In the genomic region with DNA sequence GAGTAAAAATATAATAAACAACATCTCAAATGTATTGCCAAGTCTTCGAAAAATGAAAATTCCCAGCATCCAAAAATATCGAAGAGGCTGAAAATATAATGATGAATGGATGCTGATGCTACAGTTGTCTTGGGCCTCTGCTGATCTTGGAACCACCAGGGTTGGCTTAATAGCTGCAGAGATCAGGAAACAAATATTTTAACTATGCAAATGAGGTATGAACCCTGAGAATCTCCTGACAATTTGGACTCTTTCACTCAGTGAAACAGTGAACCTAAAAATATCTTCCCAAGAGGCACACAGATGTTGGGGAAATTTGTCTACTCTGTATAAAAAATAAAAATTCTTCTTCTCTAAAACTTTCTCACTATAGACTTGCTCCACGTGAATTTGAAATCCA, we compare ENCODE assay signal across 20 cellular contexts.
DNase-seq lines count a peak whose midpoint lies in the region; ATAC-seq and TF ChIP-seq lines count a peak whose summit lies in the region.
"Had no signal": no experiment of that assay in that cellular context is flagged by ENCODE, and none has a peak within 500 bp of the region (broad histone marks: within the 10 kb centered on the region; RNA-seq: fewer than 3 reads in every experiment).

No MANE protein-coding gene starts in this region.

- H4K5ac ChIP-seq in IMR-90 (ENCODE audit: low read depth, low read length) = no peak overlapping the region

- ATAC-seq in IMR-90 (ENCODE audit: low read depth) = peak; percentile 49
- no peak for ATAC-seq in GM19035 (IDR thresholded peaks at IDR 0.05; ENCODE audit: unreplicated experiment)
- ATAC-seq: GM23338 had no signal

- H3K4me1 ChIP-seq in IMR-90 (ENCODE audit: control insufficient read depth, insufficient read depth, low read length) = no peaks in the 10 kb centered on the region
- no peaks in the 10 kb centered on the region for H3K4me1 ChIP-seq in breast epithelium
- H3K4me1 ChIP-seq: HAP-1, SJSA1 had no signal

- TF ChIP-seq RAD21 in IMR-90 (IDR thresholded peaks at IDR 0.05; ENCODE audit: low read length) = no peak

- no peaks in the 10 kb centered on the region for H3K9me3 ChIP-seq in IMR-90 (ENCODE audit: control insufficient read depth, insufficient read depth, low read length)
- H3K9me3 ChIP-seq in breast epithelium = no peaks in the 10 kb centered on the region
- H3K9me3 ChIP-seq: HAP-1, SJSA1 had no signal

- H2AK5ac ChIP-seq in IMR-90 (ENCODE audit: low read depth, low read length) = no peak overlapping the region

- intact Hi-C loops in IMR-90 (cut with micrococcal nuclease) (loop anchor here (5.0 kb wide), 1 partner anchor 211 kb away; no protein-coding TSS in a partner anchor), breast epithelium (cut with DNase I; ENCODE audit: low total_unique reads) (no loop called here)

- H3K18ac ChIP-seq in IMR-90 (ENCODE audit: low read depth, low read length) = no peak overlapping the region

- TF ChIP-seq CTCF in IMR-90 (conservative IDR thresholded peaks at IDR 0.05; ENCODE audit: low read depth, low read length) (no peak), breast epithelium (IDR thresholded peaks at IDR 0.05) (no peak)

- no peak overlapping the region for H2BK15ac ChIP-seq in IMR-90 (ENCODE audit: low read depth, low read length)

- CTCF ChIA-PET in IMR-90 (lab: Yijun Ruan, JAX) = no interaction called here

- BruUV-seq in IMR-90 (replicated peaks; lab: Mats Ljungman, UMichigan) = no TSS peak

- no peak overlapping the region for H2BK20ac ChIP-seq in IMR-90 (ENCODE audit: low read depth, low read length)

- in situ Hi-C loops in IMR-90 (cut with MboI; ENCODE audit: low sequenced_read_pairs) = no loop called here

- peaks cover 2% of the 10 kb centered on the region; the same call in 1 of the 2 replicates for H3K9me1 ChIP-seq in IMR-90 (ENCODE audit: insufficient read depth, low read length)

- H3K4ac ChIP-seq in IMR-90 (ENCODE audit: low read depth, low read length) = no peak overlapping the region

- no peak overlapping the region for H3K14ac ChIP-seq in IMR-90 (replicated peaks; ENCODE audit: low read depth, low read length)

- dilution Hi-C loops in IMR-90 (cut with HindIII; ENCODE audit: low sequenced_read_pairs, unreplicated experiment) = no loop called here

- H3K4me3 ChIP-seq in IMR-90 (ENCODE audit: insufficient read depth, low read depth, low read length) (no peak overlapping the region), breast epithelium (no peak overlapping the region)
- H3K4me3 ChIP-seq: BLaER1 treated with 17β-estradiol and CSF1 and Interleukin-3, amounts not matched to agents 10 nM and 100 nM; GM23338; HAP-1; SJSA1 had no signal

- H3K27me3 ChIP-seq in IMR-90 (ENCODE audit: control insufficient read depth, insufficient read depth, low read length) = no peaks in the 10 kb centered on the region
- H3K27me3 ChIP-seq in breast epithelium = no peaks in the 10 kb centered on the region
- H3K27me3 ChIP-seq: BLaER1 treated with 17β-estradiol and CSF1 and Interleukin-3, amounts not matched to agents 10 nM and 100 nM; SJSA1 had no signal

- DNase-seq in GM03348 (ENCODE audit: low spot score) (peak; percentile 18), IMR-90 (no peak), myocyte (ENCODE audit: low read depth) (peak; percentile 39), 8988T (no peak), NCI-H69 (lab: John Stamatoyannopoulos, UW) (no peak), breast epithelium (ENCODE audit: low spot score in 2 of 2) (no peak)
- DNase-seq: CD4-positive, alpha-beta T cell; MM.1S; NCI-H2029; NCI-H446; NCI-H526; Right ventricle myocardium superior; RPMI8226; T-helper 1 cell had no signal

- no peaks in the 10 kb centered on the region for H4K20me1 ChIP-seq in IMR-90 (ENCODE audit: insufficient read depth, low read length)
- H4K20me1 ChIP-seq: BLaER1 treated with 17β-estradiol and CSF1 and Interleukin-3, amounts not matched to agents 10 nM and 100 nM had no signal

- no peak for TF ChIP-seq POLR2A in IMR-90 (IDR thresholded peaks at IDR 0.05; ENCODE audit: low read depth, low read length)
- TF ChIP-seq POLR2A in breast epithelium (IDR thresholded peaks at IDR 0.05) = no peak

- H3K23ac ChIP-seq in IMR-90 (ENCODE audit: low read depth, low read length) = no peak overlapping the region

- no peak overlapping the region for H3K4me2 ChIP-seq in IMR-90 (ENCODE audit: low read depth, low read length)
- H3K4me2 ChIP-seq: BLaER1 treated with 17β-estradiol and CSF1 and Interleukin-3, amounts not matched to agents 10 nM and 100 nM; GM23338; KMS-11 had no signal

- H3K9ac ChIP-seq in IMR-90 (ENCODE audit: low read depth, low read length) = no peak overlapping the region
- H3K9ac ChIP-seq: BLaER1 treated with 17β-estradiol and CSF1 and Interleukin-3, amounts not matched to agents 10 nM and 100 nM; KMS-11 had no signal

- no peak overlapping the region for H3K27ac ChIP-seq in IMR-90 (ENCODE audit: insufficient read depth, low read length)
- no peak overlapping the region for H3K27ac ChIP-seq in breast epithelium
- H3K27ac ChIP-seq: BLaER1 treated with 17β-estradiol and CSF1 and Interleukin-3, amounts not matched to agents 10 nM and 100 nM; KMS-11; SJSA1 had no signal

- H2BK120ac ChIP-seq in IMR-90 (ENCODE audit: low read depth, low read length) = no peak overlapping the region

- H2AK9ac ChIP-seq in IMR-90 (replicated peaks; ENCODE audit: low read depth, low read length, poor library complexity) = no peak overlapping the region

- POLR2A ChIA-PET in IMR-90 (lab: Charles Lee; ENCODE audit: unreplicated experiment) = no interaction called here

- no peak overlapping the region for H2BK5ac ChIP-seq in IMR-90 (ENCODE audit: low read depth, low read length, poor library complexity, severe bottlenecking)

- H3K56ac ChIP-seq in IMR-90 (ENCODE audit: extremely low read depth, insufficient read depth, low read length) = no peak overlapping the region

- no CpG with 5 or more reads among the region's 3 CpGs for WGBS in IMR-90 (ENCODE audit: extremely low coverage in 2 of 2, insufficient read length in 1 of 2), 2 experiments

- H3K36me3 ChIP-seq in IMR-90 (ENCODE audit: control insufficient read depth, insufficient read depth, low read length) (no peaks in the 10 kb centered on the region), breast epithelium (no peaks in the 10 kb centered on the region)
- H3K36me3 ChIP-seq: BLaER1 treated with 17β-estradiol and CSF1 and Interleukin-3, amounts not matched to agents 10 nM and 100 nM; HAP-1; SJSA1 had no signal

- H4K8ac ChIP-seq in IMR-90 (ENCODE audit: low read depth in 2 of 2, low read length in 2 of 2) = no peak overlapping the region

- no peak overlapping the region for H2AFZ ChIP-seq in IMR-90 (replicated peaks; ENCODE audit: low read length, poor library complexity)
- H2AFZ ChIP-seq: GM23338 had no signal

- H3K79me1 ChIP-seq in IMR-90 (ENCODE audit: low read depth in 1 of 2, low read length in 2 of 2) = no peaks in the 10 kb centered on the region

- H4K91ac ChIP-seq in IMR-90 (ENCODE audit: insufficient read depth, low read depth, low read length) = no peak overlapping the region

TF ChIP-seq in IMR-90, 13 proteins besides CTCF, POLR2A, EP300 and RAD21:
- TF ChIP-seq SMC3 (IDR thresholded peaks at IDR 0.05; ENCODE audit: low read depth, low read length) (no peak), RFX5 (IDR thresholded peaks at IDR 0.05; ENCODE audit: low read depth, low read length) (no peak), RCOR1 (IDR thresholded peaks at IDR 0.05; ENCODE audit: insufficient replicate concordance, low read length) (no peak), CHD1 (IDR thresholded peaks at IDR 0.05; ENCODE audit: low read depth, low read length) (no peak), FOS (IDR thresholded peaks at IDR 0.05; ENCODE audit: low read depth, low read length) (no peak), MAFK (IDR thresholded peaks at IDR 0.05; ENCODE audit: low read depth, low read length) (no peak), MXI1 (IDR thresholded peaks at IDR 0.05; ENCODE audit: borderline replicate concordance, low read depth, low read length) (no peak), CEBPB (IDR thresholded peaks at IDR 0.05; ENCODE audit: low read depth, low read length) (no peak), BHLHE40 (IDR thresholded peaks at IDR 0.05; ENCODE audit: low read depth, low read length) (no peak), NFE2L2 (IDR thresholded peaks at IDR 0.05; ENCODE audit: low read depth, low read length) (no peak), MAZ (IDR thresholded peaks at IDR 0.05; ENCODE audit: borderline replicate concordance, low read depth, low read length) (no peak)
- TF ChIP-seq, protein P1, sequence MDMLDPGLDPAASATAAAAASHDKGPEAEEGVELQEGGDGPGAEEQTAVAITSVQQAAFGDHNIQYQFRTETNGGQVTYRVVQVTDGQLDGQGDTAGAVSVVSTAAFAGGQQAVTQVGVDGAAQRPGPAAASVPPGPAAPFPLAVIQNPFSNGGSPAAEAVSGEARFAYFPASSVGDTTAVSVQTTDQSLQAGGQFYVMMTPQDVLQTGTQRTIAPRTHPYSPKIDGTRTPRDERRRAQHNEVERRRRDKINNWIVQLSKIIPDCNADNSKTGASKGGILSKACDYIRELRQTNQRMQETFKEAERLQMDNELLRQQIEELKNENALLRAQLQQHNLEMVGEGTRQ (IDR thresholded peaks at IDR 0.05; ENCODE audit: low read depth, low read length) = no peak
- TF ChIP-seq, protein P2, sequence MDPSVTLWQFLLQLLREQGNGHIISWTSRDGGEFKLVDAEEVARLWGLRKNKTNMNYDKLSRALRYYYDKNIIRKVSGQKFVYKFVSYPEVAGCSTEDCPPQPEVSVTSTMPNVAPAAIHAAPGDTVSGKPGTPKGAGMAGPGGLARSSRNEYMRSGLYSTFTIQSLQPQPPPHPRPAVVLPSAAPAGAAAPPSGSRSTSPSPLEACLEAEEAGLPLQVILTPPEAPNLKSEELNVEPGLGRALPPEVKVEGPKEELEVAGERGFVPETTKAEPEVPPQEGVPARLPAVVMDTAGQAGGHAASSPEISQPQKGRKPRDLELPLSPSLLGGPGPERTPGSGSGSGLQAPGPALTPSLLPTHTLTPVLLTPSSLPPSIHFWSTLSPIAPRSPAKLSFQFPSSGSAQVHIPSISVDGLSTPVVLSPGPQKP (IDR thresholded peaks at IDR 0.05; ENCODE audit: borderline replicate concordance, low read depth, low read length) = no peak

Comparison
In these comparisons a context has a peak if more than half of its experiments do, and no peak if none do; other contexts are left out.
1. DNase-seq: peak in GM03348 (single experiment) and myocyte (single experiment); none in IMR-90 (single experiment), 8988T (single experiment), NCI-H69 (single experiment) and breast epithelium (0 of 2).